ENCODE assay signal across 29 cellular contexts in genomic region chr20:15191082-15191723, GRCh38.
"Had no signal": no experiment of that assay in that cellular context is flagged by ENCODE, and none has a peak within 500 bp of the region (broad histone marks: within the 10 kb centered on the region; RNA-seq: fewer than 3 reads in every experiment).

No MANE protein-coding gene starts in this region.

- H3K4me1 Mint-ChIP-seq: immature natural killer cell; naive thymus-derived CD4-positive, alpha-beta T cell; stimulated activated naive CD8-positive, alpha-beta T cell treated with anti-CD3 and anti-CD28 coated beads, Interleukin-15, amount 100 ng/mL, for 72 hours had no signal

- H3K4me2 ChIP-seq: smooth muscle cell had no signal

- H3K36me3 Mint-ChIP-seq: immature natural killer cell; naive thymus-derived CD4-positive, alpha-beta T cell; natural killer cell treated with Interleukin-12 subunit alpha and Interleukin-12 subunit beta and Interleukin-15 and Interleukin-18, amount 100 ng/mL, for 72 hours; stimulated activated memory B cell treated with anti-CD40 and anti-IgM and Interleukin-4, amounts not matched to agents 10 μg/mL and 1 μg/mL and 100 μg/mL, for 72 hours; type B pancreatic cell had no signal

- H3K27me3 ChIP-seq: left lung, ovary, right atrium auricular region, right lobe of liver, tibial nerve, uterus had no signal

- H3K36me3 ChIP-seq: left lung, lower lobe of right lung, ovary, right atrium auricular region, right lobe of liver, tibial nerve, uterus had no signal

- H3K4me1 ChIP-seq: left lung, lower lobe of right lung, right atrium auricular region, right lobe of liver, tibial nerve, uterus had no signal

- H3K27me3 Mint-ChIP-seq: naive thymus-derived CD4-positive, alpha-beta T cell; natural killer cell treated with Interleukin-12 subunit alpha and Interleukin-12 subunit beta and Interleukin-15 and Interleukin-18, amount 100 ng/mL, for 72 hours; progenitor cell of endocrine pancreas; stimulated activated memory B cell treated with anti-CD40 and anti-IgM and Interleukin-4, amounts not matched to agents 10 μg/mL and 1 μg/mL and 100 μg/mL, for 72 hours; stimulated activated naive CD8-positive, alpha-beta T cell treated with anti-CD3 and anti-CD28 coated beads, Interleukin-15, amount 100 ng/mL, for 72 hours had no signal

- H3K4me3 Mint-ChIP-seq: immature natural killer cell; naive thymus-derived CD4-positive, alpha-beta T cell; natural killer cell treated with Interleukin-12 subunit alpha and Interleukin-12 subunit beta and Interleukin-15 and Interleukin-18, amount 100 ng/mL, for 72 hours; stimulated activated memory B cell treated with anti-CD40 and anti-IgM and Interleukin-4, amounts not matched to agents 10 μg/mL and 1 μg/mL and 100 μg/mL, for 72 hours; stimulated activated naive CD8-positive, alpha-beta T cell treated with anti-CD3 and anti-CD28 coated beads, Interleukin-15, amount 100 ng/mL, for 72 hours; type B pancreatic cell had no signal

- H3K27ac ChIP-seq: left lung, lower lobe of right lung, ovary, right atrium auricular region, right lobe of liver, tibial nerve, uterus had no signal

- FAIRE-seq: islet of Langerhans, kidney had no signal

- H3K9me3 Mint-ChIP-seq: stimulated activated memory B cell treated with anti-CD40 and anti-IgM and Interleukin-4, amounts not matched to agents 10 μg/mL and 1 μg/mL and 100 μg/mL, for 72 hours; stimulated activated naive CD8-positive, alpha-beta T cell treated with anti-CD3 and anti-CD28 coated beads, Interleukin-15, amount 100 ng/mL, for 72 hours had no signal

- DNase-seq: hypothalamus; immature natural killer cell; kidney; left colon; left lung; lower lobe of right lung; mammary epithelial cell; mesenchymal stem cell; midbrain; mucosa of descending colon; naive thymus-derived CD4-positive, alpha-beta T cell; ovary; right lobe of liver; stimulated activated CD4-positive, alpha-beta T cell treated with anti-CD3 and anti-CD28 coated beads, Interleukin-1b, Interleukin-23, amount 100 ng/mL, for 48 hours; stimulated activated CD4-positive, alpha-beta T cell treated with anti-CD3 and anti-CD28 coated beads, Interleukin-2, amount 100 ng/mL, for 48 hours; stimulated activated CD4-positive, alpha-beta T cell treated with anti-CD3 and anti-CD28 coated beads, Interleukin-4, amount 100 ng/mL, for 4 hours; stimulated activated CD8-positive, alpha-beta memory T cell treated with anti-CD3 and anti-CD28 coated beads, Interleukin-4, amount 100 ng/mL, for 48 hours; stimulated activated naive CD4-positive, alpha-beta T cell treated with Interleukin-2 at 50 U/mL for 16 hours; stimulated activated naive CD8-positive, alpha-beta T cell treated with anti-CD3 and anti-CD28 coated beads, Interleukin-15, amount 100 ng/mL, for 72 hours; substantia nigra; uterus had no signal

- H3K27ac Mint-ChIP-seq: immature natural killer cell; naive thymus-derived CD4-positive, alpha-beta T cell; natural killer cell treated with Interleukin-12 subunit alpha and Interleukin-12 subunit beta and Interleukin-15 and Interleukin-18, amount 100 ng/mL, for 72 hours; progenitor cell of endocrine pancreas; stimulated activated memory B cell treated with anti-CD40 and anti-IgM and Interleukin-4, amounts not matched to agents 10 μg/mL and 1 μg/mL and 100 μg/mL, for 72 hours; stimulated activated naive CD8-positive, alpha-beta T cell treated with anti-CD3 and anti-CD28 coated beads, Interleukin-15, amount 100 ng/mL, for 72 hours; type B pancreatic cell had no signal

- H3K9me3 ChIP-seq: left lung, lower lobe of right lung, mucosa of descending colon, ovary, right atrium auricular region, right lobe of liver, tibial nerve, uterus had no signal

- H3K4me3 ChIP-seq: left lung, lower lobe of right lung, mucosa of descending colon, ovary, right atrium auricular region, right lobe of liver, smooth muscle cell, tibial nerve, uterus had no signal
